In genomic region chr12:120394483-120395367, GRCh38 we compare ENCODE assay signal across 11 cellular contexts. TPM values are rescaled to one million over a fixed set of nuclear protein-coding genes. Genes with fewer than 3 reads are reported as not detected.
DNase-seq lines count a peak whose midpoint lies in the region; ATAC-seq and TF ChIP-seq lines count a peak whose summit lies in the region.
"Had no signal": no experiment of that assay in that cellular context is flagged by ENCODE, and none has a peak within 500 bp of the region (broad histone marks: within the 10 kb centered on the region; RNA-seq: fewer than 3 reads in every experiment).

No MANE protein-coding gene starts in this region.

- peak overlapping the region; percentile 72 for H3K4me2 ChIP-seq in neural progenitor cell

- H3K27me3 ChIP-seq in HAP-1 (ENCODE audit: low read depth) (no peaks in the 10 kb centered on the region), neural progenitor cell (no peaks in the 10 kb centered on the region)

- H3K9me3 ChIP-seq in HAP-1 (no peaks in the 10 kb centered on the region), neural progenitor cell (ENCODE audit: low read depth) (no peaks in the 10 kb centered on the region)

- no peak overlapping the region for H3K4me3 Mint-ChIP-seq in endothelial cell (ENCODE audit: unreplicated experiment)
- H3K4me3 Mint-ChIP-seq in neural progenitor cell: peak overlapping the region; percentile 59
- no peak overlapping the region for H3K4me3 Mint-ChIP-seq in stimulated activated naive B cell treated with anti-CD40 and anti-IgM and Interleukin-4, amounts not matched to agents 10 μg/mL and 1 μg/mL and 100 μg/mL, for 72 hours
- H3K4me3 Mint-ChIP-seq: activated CD4-positive, alpha-beta memory T cell treated with anti-CD3 and anti-CD28 coated beads, Interleukin-2, amount 10 ng/mL, durations not matched to agents 7 days and 5 days had no signal

- peaks cover 10% of the 10 kb centered on the region for H3K27me3 Mint-ChIP-seq in endothelial cell (ENCODE audit: unreplicated experiment)
- peaks cover 8% of the 10 kb centered on the region for H3K27me3 Mint-ChIP-seq in neural progenitor cell (ENCODE audit: insufficient read depth, low read depth)
- H3K27me3 Mint-ChIP-seq in stimulated activated naive B cell treated with anti-CD40 and anti-IgM and Interleukin-4, amounts not matched to agents 10 μg/mL and 1 μg/mL and 100 μg/mL, for 72 hours: peaks cover 53 to 76% of the 10 kb centered on the region in 2 donors

- POLR2A ChIA-PET in GM10248 (lab: Yijun Ruan, JAX): interaction anchor here (0.7 kb wide), 1 partner anchor 1019 kb away, joined by 5 read pairs; no protein-coding TSS in a partner anchor

- H3K4me1 Mint-ChIP-seq in endothelial cell (ENCODE audit: unreplicated experiment) (peaks cover 14% of the 10 kb centered on the region), neural progenitor cell (peaks cover 65% of the 10 kb centered on the region)
- peaks cover 5 to 6% of the 10 kb centered on the region in 2 donors for H3K4me1 Mint-ChIP-seq in stimulated activated naive B cell treated with anti-CD40 and anti-IgM and Interleukin-4, amounts not matched to agents 10 μg/mL and 1 μg/mL and 100 μg/mL, for 72 hours

- H3K36me3 Mint-ChIP-seq in endothelial cell (ENCODE audit: low read depth, unreplicated experiment): no peaks in the 10 kb centered on the region
- H3K36me3 Mint-ChIP-seq in neural progenitor cell: no peaks in the 10 kb centered on the region
- H3K36me3 Mint-ChIP-seq in stimulated activated naive B cell treated with anti-CD40 and anti-IgM and Interleukin-4, amounts not matched to agents 10 μg/mL and 1 μg/mL and 100 μg/mL, for 72 hours: no peaks in the 10 kb centered on the region

- no peaks in the 10 kb centered on the region for H3K79me2 ChIP-seq in neural progenitor cell (ENCODE audit: low read depth)

- H4K20me1 ChIP-seq in neural progenitor cell (ENCODE audit: low read depth): no peaks in the 10 kb centered on the region

- H3K27ac Mint-ChIP-seq in endothelial cell (ENCODE audit: unreplicated experiment) (no peak overlapping the region), neural progenitor cell (peak overlapping the region; percentile 98)
- no peak overlapping the region for H3K27ac Mint-ChIP-seq in stimulated activated naive B cell treated with anti-CD40 and anti-IgM and Interleukin-4, amounts not matched to agents 10 μg/mL and 1 μg/mL and 100 μg/mL, for 72 hours
- H3K27ac Mint-ChIP-seq: activated CD4-positive, alpha-beta memory T cell treated with anti-CD3 and anti-CD28 coated beads, Interleukin-2, amount 10 ng/mL, durations not matched to agents 7 days and 5 days had no signal

- H2AFZ ChIP-seq in neural progenitor cell (replicated peaks): no peak overlapping the region

- peaks cover 63% of the 10 kb centered on the region for H3F3A ChIP-seq in neural progenitor cell (ENCODE audit: low read depth)

- DNase-seq in HAP-1 (ENCODE audit: low spot score in 2 of 2): peak; percentile 82 to 86
- peak; percentile 75 for DNase-seq in NCI-H345 (lab: John Stamatoyannopoulos, UW)
- peak; percentile 22 for DNase-seq in endothelial cell (ENCODE audit: low spot score)
- peak; percentile 92 for DNase-seq in neural progenitor cell (ENCODE audit: low spot score)
- DNase-seq in stimulated activated naive B cell treated with anti-CD40 and anti-IgM and Interleukin-4, amounts not matched to agents 10 μg/mL and 1 μg/mL and 100 μg/mL, for 72 hours: no peak
- DNase-seq in NCI-H446 (lab: John Stamatoyannopoulos, UW): no peak
- DNase-seq in GM10248 (ENCODE audit: extremely low spot score): no peak
- DNase-seq in NCI-H524 (lab: John Stamatoyannopoulos, UW): no peak
- DNase-seq: activated CD4-positive, alpha-beta memory T cell treated with anti-CD3 and anti-CD28 coated beads, Interleukin-2, amount 10 ng/mL, durations not matched to agents 7 days and 5 days; brain microvascular endothelial cell; stimulated activated naive CD8-positive, alpha-beta T cell treated with anti-CD3 and anti-CD28 coated beads, Interleukin-15, amount 100 ng/mL, for 72 hours had no signal

- CTCF ChIA-PET in GM10248 (lab: Yijun Ruan, JAX): interaction anchor here (0.8 to 1.6 kb wide), 5 partner anchors 13 to 74 kb away, joined by 3 to 5 read pairs (median 3); no protein-coding TSS in a partner anchor

- peak overlapping the region; percentile 86 for H3K27ac ChIP-seq in neural progenitor cell
- H3K27ac ChIP-seq: brain microvascular endothelial cell had no signal

- TF ChIP-seq CTCF in endothelial cell (IDR thresholded peaks at IDR 0.05; ENCODE audit: unreplicated experiment) (no peak), neural progenitor cell (IDR thresholded peaks at IDR 0.05) (no peak), GM10248 (IDR thresholded peaks at IDR 0.05; ENCODE audit: control extremely low read depth, extremely low read depth, low read depth, missing control alignments) (no peak)

- H3K4me3 ChIP-seq in HAP-1: no peak overlapping the region
- peak overlapping the region; percentile 29 for H3K4me3 ChIP-seq in neural progenitor cell

- H3K9me3 Mint-ChIP-seq in endothelial cell (ENCODE audit: unreplicated experiment) (no peaks in the 10 kb centered on the region), neural progenitor cell (no peaks in the 10 kb centered on the region)
- H3K9me3 Mint-ChIP-seq in stimulated activated naive B cell treated with anti-CD40 and anti-IgM and Interleukin-4, amounts not matched to agents 10 μg/mL and 1 μg/mL and 100 μg/mL, for 72 hours: peaks cover 3% of the 10 kb centered on the region in 2 donors
- H3K9me3 Mint-ChIP-seq: activated CD4-positive, alpha-beta memory T cell treated with anti-CD3 and anti-CD28 coated beads, Interleukin-2, amount 10 ng/mL, durations not matched to agents 7 days and 5 days; stimulated activated naive CD8-positive, alpha-beta T cell treated with anti-CD3 and anti-CD28 coated beads, Interleukin-15, amount 100 ng/mL, for 72 hours had no signal

- H3K9ac ChIP-seq in neural progenitor cell: no peak overlapping the region

- peaks cover 24% of the 10 kb centered on the region for H3K4me1 ChIP-seq in HAP-1
- peaks cover 57% of the 10 kb centered on the region for H3K4me1 ChIP-seq in neural progenitor cell

- H3K36me3 ChIP-seq in HAP-1 (replicated peaks): no peaks in the 10 kb centered on the region
- H3K36me3 ChIP-seq in neural progenitor cell: no peaks in the 10 kb centered on the region
- H3K36me3 ChIP-seq: brain microvascular endothelial cell had no signal

- no peak for ATAC-seq in stimulated activated naive B cell treated with anti-CD40 and anti-IgM and Interleukin-4, amounts not matched to agents 10 μg/mL and 1 μg/mL and 100 μg/mL, for 72 hours (replicated peaks)
- ATAC-seq: stimulated activated naive CD8-positive, alpha-beta T cell treated with anti-CD3 and anti-CD28 coated beads, Interleukin-15, amount 100 ng/mL, for 72 hours had no signal

- in situ Hi-C loops in HAP-1 (cut with MboI; ENCODE audit: low sequenced_read_pairs): no loop called here

RNA-seq across cellular contexts. Expression of gene MSI1, which starts 25.8 kb away (rescaled TPM):
- total RNA-seq in endothelial cell (ENCODE audit: unreplicated experiment): 27.6 TPM
- 40.2 and 48.6 TPM in 2 replicates for total RNA-seq in neural progenitor cell (ENCODE audit: low replicate concordance)
- total RNA-seq: activated CD4-positive, alpha-beta memory T cell treated with anti-CD3 and anti-CD28 coated beads, Interleukin-2, amount 10 ng/mL, durations not matched to agents 7 days and 5 days had no signal

RNA-seq across cellular contexts. Expression of gene COX6A1, which starts 43.2 kb away (rescaled TPM):
- total RNA-seq in endothelial cell (ENCODE audit: unreplicated experiment) (294 TPM), neural progenitor cell (ENCODE audit: low replicate concordance) (296 and 432 TPM in 2 replicates)

RNA-seq across cellular contexts. Expression of gene TRIAP1, which starts 51.5 kb away (rescaled TPM):
- 39.8 TPM for total RNA-seq in endothelial cell (ENCODE audit: unreplicated experiment)
- total RNA-seq in neural progenitor cell (ENCODE audit: low replicate concordance): 47.2 and 72.1 TPM in 2 replicates

RNA-seq across cellular contexts. Expression of gene GATC, which starts 51.5 kb away (rescaled TPM):
- 25.5 TPM for total RNA-seq in endothelial cell (ENCODE audit: unreplicated experiment)
- total RNA-seq in neural progenitor cell (ENCODE audit: low replicate concordance): 21.9 and 29.1 TPM in 2 replicates

Comparison
In these comparisons a context has a peak if more than half of its experiments do, and no peak if none do; other contexts are left out.
1. DNase-seq: peak in HAP-1 (2 of 2), NCI-H345 (single experiment), endothelial cell (single experiment) and neural progenitor cell (single experiment); none in stimulated activated naive B cell treated with anti-CD40 and anti-IgM and Interleukin-4, amounts not matched to agents 10 μg/mL and 1 μg/mL and 100 μg/mL, for 72 hours (single experiment), NCI-H446 (0 of 2), GM10248 (single experiment) and NCI-H524 (0 of 2).